ENCODE assay signal across 11 cellular contexts in genomic region chr18:76697441-76697901, GRCh38.
A peak's percentile ranks its signal among the peaks of the same experiment; 100 is the strongest.
DNase-seq lines count a peak whose midpoint lies in the region; ATAC-seq, FAIRE-seq and TF ChIP-seq lines count a peak whose summit lies in the region.
"Had no signal": no experiment of that assay in that cellular context is flagged by ENCODE, and none has a peak within 500 bp of the region (broad histone marks: within the 10 kb centered on the region; RNA-seq: fewer than 3 reads in every experiment).

No MANE protein-coding gene starts in this region.

- WGBS in ovary, 3 donors, result 2% methylated on average over 13 of the region's 13 CpGs

- no peaks in the 10 kb centered on the region for H3K27me3 ChIP-seq in ovary

- TF ChIP-seq CTCF in D721Med (IDR thresholded peaks at IDR 0.05; ENCODE audit: insufficient read depth, missing control alignments) (no peak), WTC11 (IDR thresholded peaks at IDR 0.05) (no peak), glutamatergic neuron (IDR thresholded peaks at IDR 0.05; ENCODE audit: partially characterized antibody, unreplicated experiment) (no peak), ovary (IDR thresholded peaks at IDR 0.05) (no peak)

- no peaks in the 10 kb centered on the region for H3K36me3 ChIP-seq in ovary

- H3K4me3 ChIP-seq in ovary, result peak overlapping the region; percentile 15
- H3K4me3 ChIP-seq: GM12878 had no signal

- TF ChIP-seq POLR2A in ovary (IDR thresholded peaks at IDR 0.05), result no peak

- CTCF ChIA-PET in WTC11 (lab: Charles Lee), result interaction anchor here (1.0 to 2.4 kb wide), 3 partner anchors 11 to 39 kb away, joined by 3 to 6 read pairs (median 4); no protein-coding TSS in a partner anchor

- no peak overlapping the region for H3K27ac ChIP-seq in ovary

- H3K27ac Mint-ChIP-seq in WTC11, result peak overlapping the region; percentile 23
- H3K27ac Mint-ChIP-seq in glutamatergic neuron (ENCODE audit: unreplicated experiment), result peak overlapping the region; percentile 52
- H3K27ac Mint-ChIP-seq in activated T-helper 17 cell treated with anti-CD3 and anti-CD28 coated beads, Interleukin-2, amount 50 U/mL, for 72 hours, result no peak overlapping the region
- H3K27ac Mint-ChIP-seq: CD4-positive, CD25-positive, alpha-beta regulatory T cell; stimulated activated naive CD8-positive, alpha-beta T cell treated with anti-CD3 and anti-CD28 coated beads, Interleukin-15, amount 100 ng/mL, for 72 hours had no signal

- H3K4me1 Mint-ChIP-seq in WTC11, result peaks cover 14% of the 10 kb centered on the region
- H3K4me1 Mint-ChIP-seq in glutamatergic neuron (ENCODE audit: low read depth, unreplicated experiment), result peaks cover 4% of the 10 kb centered on the region
- no peaks in the 10 kb centered on the region for H3K4me1 Mint-ChIP-seq in activated T-helper 17 cell treated with anti-CD3 and anti-CD28 coated beads, Interleukin-2, amount 50 U/mL, for 72 hours

- POLR2A ChIA-PET in WTC11 (lab: Charles Lee), result no interaction called here

- no peak overlapping the region for H3K4me3 Mint-ChIP-seq in WTC11
- H3K4me3 Mint-ChIP-seq in glutamatergic neuron (ENCODE audit: unreplicated experiment), result no peak overlapping the region
- H3K4me3 Mint-ChIP-seq in activated T-helper 17 cell treated with anti-CD3 and anti-CD28 coated beads, Interleukin-2, amount 50 U/mL, for 72 hours, result no peak overlapping the region
- H3K4me3 Mint-ChIP-seq: CD4-positive, CD25-positive, alpha-beta regulatory T cell had no signal

- peaks cover 6% of the 10 kb centered on the region for H3K36me3 Mint-ChIP-seq in WTC11
- no peaks in the 10 kb centered on the region for H3K36me3 Mint-ChIP-seq in glutamatergic neuron (ENCODE audit: unreplicated experiment)
- no peaks in the 10 kb centered on the region for H3K36me3 Mint-ChIP-seq in activated T-helper 17 cell treated with anti-CD3 and anti-CD28 coated beads, Interleukin-2, amount 50 U/mL, for 72 hours (ENCODE audit: low read depth)
- H3K36me3 Mint-ChIP-seq: CD4-positive, CD25-positive, alpha-beta regulatory T cell had no signal

- intact Hi-C loops in ovary (cut with DNase I), result no loop called here

- DNase-seq in D721Med (ENCODE audit: insufficient read length, low spot score) (no peak), WTC11 (ENCODE audit: low spot score) (no peak), glutamatergic neuron (no peak), ovary (peak in 2 of 5 donors; percentile 54 to 70), NCI-H1105 (lab: John Stamatoyannopoulos, UW) (no peak)
- DNase-seq: CD4-positive, CD25-positive, alpha-beta regulatory T cell; stimulated activated naive CD8-positive, alpha-beta T cell treated with anti-CD3 and anti-CD28 coated beads, Interleukin-15, amount 100 ng/mL, for 72 hours had no signal

- H3K4me1 ChIP-seq in ovary (ENCODE audit: insufficient read depth), result no peaks in the 10 kb centered on the region

- H3K9me3 Mint-ChIP-seq in WTC11 (peaks cover 12% of the 10 kb centered on the region), glutamatergic neuron (ENCODE audit: unreplicated experiment) (no peaks in the 10 kb centered on the region)
- no peaks in the 10 kb centered on the region for H3K9me3 Mint-ChIP-seq in activated T-helper 17 cell treated with anti-CD3 and anti-CD28 coated beads, Interleukin-2, amount 50 U/mL, for 72 hours
- H3K9me3 Mint-ChIP-seq: CD4-positive, CD25-positive, alpha-beta regulatory T cell; stimulated activated naive CD8-positive, alpha-beta T cell treated with anti-CD3 and anti-CD28 coated beads, Interleukin-15, amount 100 ng/mL, for 72 hours had no signal

- H3K9me3 ChIP-seq in ovary, result no peaks in the 10 kb centered on the region

- no peaks in the 10 kb centered on the region for H3K27me3 Mint-ChIP-seq in WTC11 (ENCODE audit: low read depth)
- peaks cover 3% of the 10 kb centered on the region for H3K27me3 Mint-ChIP-seq in glutamatergic neuron (ENCODE audit: unreplicated experiment)
- peaks cover 35% of the 10 kb centered on the region for H3K27me3 Mint-ChIP-seq in activated T-helper 17 cell treated with anti-CD3 and anti-CD28 coated beads, Interleukin-2, amount 50 U/mL, for 72 hours

- TF ChIP-seq EP300 in ovary (IDR thresholded peaks at IDR 0.05), result no peak

- FAIRE-seq in D721Med (lab: Jason Lieb, UNC), result peak; percentile 94
- FAIRE-seq: GM12878 had no signal

- ATAC-seq in WTC11 (peak; percentile 71), HG03196 (IDR thresholded peaks at IDR 0.05; ENCODE audit: unreplicated experiment) (no peak), HG02610 (IDR thresholded peaks at IDR 0.05; ENCODE audit: unreplicated experiment) (no peak)
- no peak for ATAC-seq in activated T-helper 17 cell treated with anti-CD3 and anti-CD28 coated beads, Interleukin-2, amount 50 U/mL, for 72 hours (replicated peaks)
- ATAC-seq: GM12878; stimulated activated naive CD8-positive, alpha-beta T cell treated with anti-CD3 and anti-CD28 coated beads, Interleukin-15, amount 100 ng/mL, for 72 hours had no signal

TF ChIP-seq in WTC11, 78 proteins besides CTCF, POLR2A, EP300 and RAD21 (continues in another document):
- TF ChIP-seq PRDM15 (CRISPR knock-in tag; IDR thresholded peaks at IDR 0.05), result no peak
- no peak for TF ChIP-seq AR (CRISPR knock-in tag; IDR thresholded peaks at IDR 0.05)
- TF ChIP-seq ZNF121 (CRISPR knock-in tag; IDR thresholded peaks at IDR 0.05), result no peak
- TF ChIP-seq ZSCAN18 (CRISPR knock-in tag; IDR thresholded peaks at IDR 0.05), result no peak
- no peak for TF ChIP-seq ZNF317 (CRISPR knock-in tag; IDR thresholded peaks at IDR 0.05; ENCODE audit: borderline replicate concordance, low read depth)
- TF ChIP-seq JAZF1 (CRISPR knock-in tag; IDR thresholded peaks at IDR 0.05), result no peak
- TF ChIP-seq ERG (CRISPR knock-in tag; IDR thresholded peaks at IDR 0.05), result no peak
- TF ChIP-seq FOXK1 (CRISPR knock-in tag; IDR thresholded peaks at IDR 0.05), result no peak
